In the genomic region with DNA sequence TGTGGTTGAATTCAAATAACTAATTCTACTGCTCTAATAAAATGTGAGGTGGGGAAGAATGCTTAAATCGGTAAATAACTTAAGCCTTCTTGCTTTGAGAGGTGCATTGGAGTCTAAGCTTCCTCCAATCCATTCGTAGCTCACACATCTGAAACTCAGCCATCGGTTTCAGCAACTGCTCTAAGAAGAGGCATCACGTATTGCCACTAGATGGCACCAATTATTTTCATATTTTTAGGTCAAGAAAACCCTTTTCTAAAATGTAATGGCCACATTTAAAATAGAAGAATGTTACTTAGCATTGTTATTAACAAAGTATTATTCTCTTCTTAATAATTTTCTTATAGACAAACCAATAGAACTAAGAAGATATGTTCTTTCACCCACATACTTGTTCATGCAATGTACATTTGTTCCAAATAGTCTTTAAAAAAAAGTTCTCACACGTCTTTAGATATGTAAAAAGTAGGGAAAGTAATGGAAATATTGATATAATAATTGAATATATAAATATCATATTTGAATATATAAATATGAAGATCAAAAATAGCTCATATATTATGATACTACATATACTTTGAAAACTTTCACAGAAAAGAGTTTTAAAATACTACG, we compare ENCODE assay signal across 9 cellular contexts.
DNase-seq lines count a peak whose midpoint lies in the region; TF ChIP-seq lines count a peak whose summit lies in the region.
"Had no signal": no experiment of that assay in that cellular context is flagged by ENCODE, and none has a peak within 500 bp of the region (broad histone marks: within the 10 kb centered on the region; RNA-seq: fewer than 3 reads in every experiment).

No MANE protein-coding gene starts in this region.

- H3K27me3 Mint-ChIP-seq in brain: peaks cover 3% of the 10 kb centered on the region
- H3K27me3 Mint-ChIP-seq in mesothelial cell of epicardium (ENCODE audit: low read depth): peaks cover 21% of the 10 kb centered on the region

- H3K4me1 Mint-ChIP-seq in brain (peaks cover 11% of the 10 kb centered on the region), mesothelial cell of epicardium (no peaks in the 10 kb centered on the region)

- no peak for TF ChIP-seq POLR2A in sigmoid colon (IDR thresholded peaks at IDR 0.05)

- intact Hi-C loops in sigmoid colon (cut with DNase I): no loop called here

- H3K9me3 ChIP-seq in sigmoid colon: no peaks in the 10 kb centered on the region

- no peak overlapping the region for H3K4me3 ChIP-seq in HFF-Myc (replicated peaks; ENCODE audit: low read depth, low read length)
- no peak overlapping the region for H3K4me3 ChIP-seq in sigmoid colon

- no peak for TF ChIP-seq EP300 in sigmoid colon (IDR thresholded peaks at IDR 0.05)

- whole genome bisulfite sequencing in sigmoid colon, 2 donors: 24 to 34% methylated on average over 6 of the region's 6 CpGs

- no peaks in the 10 kb centered on the region for H3K36me3 Mint-ChIP-seq in brain
- H3K36me3 Mint-ChIP-seq in mesothelial cell of epicardium: no peaks in the 10 kb centered on the region

- H3K36me3 ChIP-seq in sigmoid colon: no peaks in the 10 kb centered on the region

- no peaks in the 10 kb centered on the region for H3K27me3 ChIP-seq in sigmoid colon

- peak; percentile 49 for TF ChIP-seq CTCF in HFF-Myc (IDR thresholded peaks at IDR 0.05; ENCODE audit: low read depth, low read length, missing control alignments)
- peak; percentile 71 to 73 for TF ChIP-seq CTCF in brain (conservative IDR thresholded peaks at IDR 0.05)
- peak; percentile 66 for TF ChIP-seq CTCF in mesothelial cell of epicardium (IDR thresholded peaks at IDR 0.05; ENCODE audit: unreplicated experiment)
- TF ChIP-seq CTCF in sigmoid colon (IDR thresholded peaks at IDR 0.05): no peak

- H3K4me1 ChIP-seq in sigmoid colon: no peaks in the 10 kb centered on the region

- H3K9me3 Mint-ChIP-seq in brain (no peaks in the 10 kb centered on the region), mesothelial cell of epicardium (no peaks in the 10 kb centered on the region)

- H3K27ac Mint-ChIP-seq in brain (no peak overlapping the region), mesothelial cell of epicardium (no peak overlapping the region)

- H3K27ac ChIP-seq in sigmoid colon: no peak overlapping the region
- H3K27ac ChIP-seq: epithelial cell of prostate had no signal

- H3K4me3 Mint-ChIP-seq in brain (no peak overlapping the region), mesothelial cell of epicardium (no peak overlapping the region)

- DNase-seq in CD1c-positive myeloid dendritic cell (ENCODE audit: extremely low spot score) (peak; percentile 6), HFF-Myc (ENCODE audit: extremely low read depth, low read depth) (no peak), NCI-H2196 treated with DMSO at 0.1 percent for 48 hours (lab: John Stamatoyannopoulos, UW; ENCODE audit: unreplicated experiment) (peak; percentile 40), mesothelial cell of epicardium (ENCODE audit: low spot score in 2 of 2, unreplicated experiment in 2 of 2) (no peak), HK-2 (ENCODE audit: unreplicated experiment) (no peak), MV-4-11 (lab: John Stamatoyannopoulos, UW) (no peak), sigmoid colon (no peak)

Comparison
In these comparisons a context has a peak if more than half of its experiments do, and no peak if none do; other contexts are left out.
1. DNase-seq: peak in CD1c-positive myeloid dendritic cell (single experiment) and NCI-H2196 treated with DMSO at 0.1 percent for 48 hours (single experiment); none in HFF-Myc (single experiment), mesothelial cell of epicardium (0 of 2), HK-2 (single experiment), MV-4-11 (single experiment) and sigmoid colon (single experiment).
2. CTCF ChIP-seq: peak in HFF-Myc (single experiment), brain (2 of 2) and mesothelial cell of epicardium (single experiment); none in sigmoid colon (0 of 4).